In the genomic region with DNA sequence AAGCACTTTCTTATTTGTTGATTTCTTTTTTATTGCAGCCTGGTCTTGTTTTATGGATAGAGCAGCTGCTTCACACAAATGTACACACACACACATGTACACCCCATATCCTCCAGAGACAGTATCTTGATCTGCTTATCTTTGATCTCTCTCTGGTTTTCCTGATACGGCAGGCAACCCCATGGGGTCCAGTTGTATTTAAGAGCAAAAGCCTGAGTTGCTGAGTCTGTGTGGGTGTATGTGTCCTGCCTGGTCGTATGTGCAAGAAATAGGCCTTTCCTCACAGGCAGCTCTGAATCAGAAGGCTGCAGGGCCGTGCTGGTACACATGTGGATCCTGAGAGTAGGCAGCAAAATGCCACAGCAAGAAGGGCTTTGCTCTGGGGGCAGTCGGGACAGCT, we compare ENCODE assay signal across 18 cellular contexts. TPM values are rescaled to one million over a fixed set of nuclear protein-coding genes. Genes with fewer than 3 reads are reported as not detected.
DNase-seq lines count a peak whose midpoint lies in the region; ATAC-seq, FAIRE-seq and TF ChIP-seq lines count a peak whose summit lies in the region.
"Had no signal": no experiment of that assay in that cellular context is flagged by ENCODE, and none has a peak within 500 bp of the region (broad histone marks: within the 10 kb centered on the region; RNA-seq: fewer than 3 reads in every experiment).

No MANE protein-coding gene starts in this region.

- FAIRE-seq in K562 (lab: Jason Lieb, UNC), result peak; percentile 62
- FAIRE-seq: kidney had no signal

- in situ Hi-C loops in K562 (cut with MboI), result no loop called here

- no peaks in the 10 kb centered on the region for H3K9me3 ChIP-seq in K562 (replicated peaks; ENCODE audit: control insufficient read depth, insufficient read depth, low read depth, low read length)
- H3K9me3 ChIP-seq in thyroid gland, result no peaks in the 10 kb centered on the region
- H3K9me3 ChIP-seq: lower lobe of right lung, psoas muscle, thoracic aorta had no signal

- peak overlapping the region; percentile 33 to 56 for H3K27ac Mint-ChIP-seq in activated naive CD4-positive, alpha-beta T cell treated with anti-CD3 and anti-CD28 coated beads, Interleukin-2, amount 50 U/mL, for 72 hours
- peak overlapping the region; percentile 8 to 73 for H3K27ac Mint-ChIP-seq in T-cell
- H3K27ac Mint-ChIP-seq in stimulated activated naive CD8-positive, alpha-beta T cell treated with anti-CD3 and anti-CD28 coated beads, Interleukin-15, amount 100 ng/mL, for 72 hours, result peak overlapping the region; percentile 79 to 89

- H3K4me1 ChIP-seq in K562 (replicated peaks in 1 of 2; ENCODE audit: control insufficient read depth in 2 of 2, insufficient read depth in 2 of 2, low read length in 2 of 2), result peaks cover 0 to 7% of the 10 kb centered on the region in 2 experiments; a peak in 2 of 5 replicates
- H3K4me1 ChIP-seq in thyroid gland, result no peaks in the 10 kb centered on the region
- H3K4me1 ChIP-seq: lower lobe of right lung, psoas muscle had no signal

- TF ChIP-seq POLR2A in K562 (conservative IDR thresholded peaks at IDR 0.05) (no peak), thyroid gland (IDR thresholded peaks at IDR 0.05) (no peak)

- BruUV-seq in K562 (replicated peaks; lab: Mats Ljungman, UMichigan), result no TSS peak

- H3K27me3 ChIP-seq in K562 (ENCODE audit: control insufficient read depth in 2 of 2, insufficient read depth in 2 of 2, low read length in 2 of 2) (no peaks in the 10 kb centered on the region), thyroid gland (no peaks in the 10 kb centered on the region)

- no peaks in the 10 kb centered on the region for H3K79me2 ChIP-seq in K562 (ENCODE audit: control insufficient read depth, insufficient read depth, low read length)

- H3K4me3 ChIP-seq in K562 (no peak overlapping the region), thyroid gland (replicated peaks in 1 of 3) (no peak overlapping the region)
- H3K4me3 ChIP-seq: lower lobe of right lung, psoas muscle, thoracic aorta had no signal

- no peak overlapping the region for H3K4me3 Mint-ChIP-seq in T-cell
- H3K4me3 Mint-ChIP-seq in stimulated activated naive CD8-positive, alpha-beta T cell treated with anti-CD3 and anti-CD28 coated beads, Interleukin-15, amount 100 ng/mL, for 72 hours, result peak overlapping the region in 1 of 2 donors; percentile 49

- no peak overlapping the region for H3K9ac ChIP-seq in K562 (ENCODE audit: insufficient read depth in 1 of 2, low read depth in 2 of 2, low read length in 2 of 2)

- H3K36me3 Mint-ChIP-seq in activated naive CD4-positive, alpha-beta T cell treated with anti-CD3 and anti-CD28 coated beads, Interleukin-2, amount 50 U/mL, for 72 hours, result peaks cover 17 to 79% of the 10 kb centered on the region in 2 donors
- H3K36me3 Mint-ChIP-seq in T-cell, result peaks cover 66% of the 10 kb centered on the region

- POLR2A ChIA-PET in T-cell (lab: Charles Lee) (no interaction called here), K562 (lab: Yijun Ruan, JAX) (interaction anchor here (0.7 kb wide), 1 partner anchor 11 kb away, joined by 3 read pairs; no protein-coding TSS in a partner anchor)

- no peak for TF ChIP-seq RAD21 in K562 (CRISPR knock-in tag; conservative IDR thresholded peaks at IDR 0.05 in 1 of 2, IDR thresholded peaks at IDR 0.05 in 1 of 2)

- H3K9me3 Mint-ChIP-seq in activated naive CD4-positive, alpha-beta T cell treated with anti-CD3 and anti-CD28 coated beads, Interleukin-2, amount 50 U/mL, for 72 hours, result no peaks in the 10 kb centered on the region
- H3K9me3 Mint-ChIP-seq in T-cell, result peaks cover 0 to 7% (median 0%) of the 10 kb centered on the region in 3 donors
- no peaks in the 10 kb centered on the region for H3K9me3 Mint-ChIP-seq in stimulated activated naive CD8-positive, alpha-beta T cell treated with anti-CD3 and anti-CD28 coated beads, Interleukin-15, amount 100 ng/mL, for 72 hours

- H3K36me3 ChIP-seq in K562 (ENCODE audit: control insufficient read depth, insufficient read depth, low read length), result peaks cover 86% of the 10 kb centered on the region; the same call in 2 of the 3 replicates
- peaks cover 69 to 78% of the 10 kb centered on the region in 2 donors for H3K36me3 ChIP-seq in thyroid gland

- WGBS in K562 (ENCODE audit: insufficient coverage, low coverage, missing lambda C conversion rate), result 59% methylated on average over 3 of the region's 4 CpGs
- WGBS in thyroid gland, 2 donors, result 89 to 95% methylated on average over 4 of the region's 4 CpGs

- ATAC-seq in activated naive CD4-positive, alpha-beta T cell treated with anti-CD3 and anti-CD28 coated beads, Interleukin-2, amount 50 U/mL, for 72 hours, result no peak
- ATAC-seq in T-cell (replicated peaks in 1 of 4) (no peak), K562 (no peak), GM19351 (IDR thresholded peaks at IDR 0.05; ENCODE audit: unreplicated experiment) (no peak)
- no peak for ATAC-seq in stimulated activated naive CD8-positive, alpha-beta T cell treated with anti-CD3 and anti-CD28 coated beads, Interleukin-15, amount 100 ng/mL, for 72 hours
- ATAC-seq: lower lobe of right lung, psoas muscle had no signal

- no peak overlapping the region for H3K4me2 ChIP-seq in K562 (ENCODE audit: insufficient read depth, low read length)

- intact Hi-C loops in K562 (cut with micrococcal nuclease) (no loop called here), thyroid gland (cut with DNase I) (no loop called here)

- H4K20me1 ChIP-seq in K562 (replicated peaks; ENCODE audit: control insufficient read depth, insufficient read depth, low read length), result no peaks in the 10 kb centered on the region

- TF ChIP-seq EP300 in K562 (IDR thresholded peaks at IDR 0.05; ENCODE audit: low read length), result no peak

- H3K4me1 Mint-ChIP-seq in T-cell, result peaks cover 13 to 21% (median 14%) of the 10 kb centered on the region in 3 donors
- H3K4me1 Mint-ChIP-seq in stimulated activated naive CD8-positive, alpha-beta T cell treated with anti-CD3 and anti-CD28 coated beads, Interleukin-15, amount 100 ng/mL, for 72 hours, result peaks cover 48% of the 10 kb centered on the region

- no peak overlapping the region for H2AFZ ChIP-seq in K562 (ENCODE audit: low read depth, low read length)

- no peaks in the 10 kb centered on the region for H3K27me3 Mint-ChIP-seq in T-cell
- no peaks in the 10 kb centered on the region for H3K27me3 Mint-ChIP-seq in stimulated activated naive CD8-positive, alpha-beta T cell treated with anti-CD3 and anti-CD28 coated beads, Interleukin-15, amount 100 ng/mL, for 72 hours

- H3K9me1 ChIP-seq in K562 (ENCODE audit: control insufficient read depth, insufficient read depth, low read length), result no peaks in the 10 kb centered on the region

- CTCF ChIA-PET in T-cell (lab: Charles Lee) (interaction anchor here in 1 of 2 donors (0.8 kb wide), 1 partner anchor 34 kb away, joined by 3 read pairs; no protein-coding TSS in a partner anchor), K562 (lab: Yijun Ruan, JAX; ENCODE audit: low intra/inter-chr PET ratio) (no interaction called here)

- no peak for DNase-seq in activated naive CD4-positive, alpha-beta T cell treated with anti-CD3 and anti-CD28 coated beads, Interleukin-2, amount 50 U/mL, for 72 hours (ENCODE audit: low spot score in 2 of 2)
- DNase-seq in activated naive CD4-positive, alpha-beta T cell treated with anti-CD3 and anti-CD28 coated beads, Interleukin-2, amount 50 U/mL, for 16 hours, result no peak
- DNase-seq in T-cell (no peak), K562 (ENCODE audit: extremely low read depth in 1 of 4, low spot score in 3 of 4) (peak in 1 of 4 experiments; percentile 32), thyroid gland (no peak)
- no peak for DNase-seq in stimulated activated naive CD8-positive, alpha-beta T cell treated with anti-CD3 and anti-CD28 coated beads, Interleukin-15, amount 100 ng/mL, for 72 hours
- DNase-seq: GF-D8, lower lobe of right lung, MV-4-11, NCI-H2029 treated with DMSO at 0.1 percent for 48 hours, NCI-H226, NCI-H774, psoas muscle, SHP77, SW 1271 had no signal

- TF ChIP-seq CTCF in K562 (IDR thresholded peaks at IDR 0.05 in 2 of 3, conservative IDR thresholded peaks at IDR 0.05 in 1 of 3; ENCODE audit: insufficient read depth in 2 of 3, low read depth in 1 of 3, low read length in 3 of 3) (no peak), thyroid gland (IDR thresholded peaks at IDR 0.05) (no peak)

- H3K27ac ChIP-seq in K562 (ENCODE audit: extremely low read depth, low read depth, low read length) (no peak overlapping the region), thyroid gland (no peak overlapping the region)
- H3K27ac ChIP-seq: lower lobe of right lung, psoas muscle, thoracic aorta had no signal

TF ChIP-seq in K562, 482 proteins besides CTCF, POLR2A, EP300 and RAD21 (continues in another document):
- no peak for TF ChIP-seq RBM17 (IDR thresholded peaks at IDR 0.05; ENCODE audit: borderline replicate concordance, low read depth, low read length)
- TF ChIP-seq FOXA1 (IDR thresholded peaks at IDR 0.05; ENCODE audit: borderline replicate concordance), result no peak
- no peak for TF ChIP-seq ZNF311 (CRISPR knock-in tag; IDR thresholded peaks at IDR 0.05)
- TF ChIP-seq WHSC1 (IDR thresholded peaks at IDR 0.05; ENCODE audit: low read length), result no peak
- no peak for TF ChIP-seq MYNN (IDR thresholded peaks at IDR 0.05)
- TF ChIP-seq MYNN (CRISPR knock-in tag; IDR thresholded peaks at IDR 0.05), result no peak
- no peak for TF ChIP-seq ZNF668 (CRISPR knock-in tag; IDR thresholded peaks at IDR 0.05)

RNA-seq across cellular contexts. Expression of a gene that starts 14.6 kb away (rescaled TPM):
- total RNA-seq in activated naive CD4-positive, alpha-beta T cell treated with anti-CD3 and anti-CD28 coated beads, Interleukin-2, amount 50 U/mL, for 72 hours, result 10 to 100 TPM; 22.2 to 71.5 TPM
- 10 to 100 TPM; 17.8 to 53.3 (median 33.1) TPM for total RNA-seq in T-cell
- 22.6 and 54.0 TPM in 2 replicates for total RNA-seq in K562 (2011; cell fraction: chromatin; rRNA removed; ENCODE audit: low replicate concordance)
- 22.5 and 24.7 TPM in 2 replicates for total RNA-seq in K562 (2011; cell fraction: nucleolus; rRNA removed)
- total RNA-seq in K562 (2011; cell fraction: nucleoplasm; rRNA removed), result 26.1 and 40.6 TPM in 2 replicates
- 2.8 and 3.0 TPM in 2 replicates for total RNA-seq in K562 (2014; rRNA removed)
- 1.7 and 2.0 TPM in 2 replicates for total RNA-seq in K562 (2014; rRNA removed; fragmentation: Illumina TruSeq; extraction: Trizol)
- 3.7 and 4.8 TPM in 2 replicates for total RNA-seq in K562 (2015; rRNA removed; fragmentation: Illumina TruSeq; extraction: Trizol)
- total RNA-seq in K562 (2021), result 4.6 and 5.0 TPM in 2 replicates
- 1.5 and 7.3 TPM in 2 replicates for polyA plus RNA-seq in K562 (2011; rRNA removed)
- 3.5 and 4.4 TPM in 2 replicates for polyA plus RNA-seq in K562 (2011; cell fraction: cytosol; rRNA removed)
- 11.1 and 15.7 TPM in 2 replicates for polyA plus RNA-seq in K562 (2011; cell fraction: nucleus; rRNA removed)
- 9.1 and 14.2 TPM in 2 replicates for polyA plus RNA-seq in K562 (2012)
- polyA plus RNA-seq in K562 (2014; fragmentation: Illumina TruSeq; extraction: Trizol), result 3.8 and 5.8 TPM in 2 replicates
- under 1 TPM; 0.45 to 0.77 TPM for polyA plus RNA-seq in K562 (2014; fragmentation: Nextera tagmentation; extraction: Ambion mirVana)
- 5.6 and 6.9 TPM in 2 replicates for polyA plus RNA-seq in K562 (2014; rRNA removed)
- 3.0 and 4.4 TPM in 2 replicates for polyA minus RNA-seq in K562 (2011; rRNA and poly(A)+ RNA removed)
- polyA minus RNA-seq in K562 (2011; cell fraction: cytosol; rRNA and poly(A)+ RNA removed), result 1.9 and 2.5 TPM in 2 replicates
- 3.1 and 7.2 TPM in 2 replicates for polyA minus RNA-seq in K562 (2011; cell fraction: nucleus; rRNA and poly(A)+ RNA removed)
- 10 to 100 TPM in 3 of 4 donors, 1 to 10 TPM in 1; 8.9 to 36.4 (median 18.0) TPM for total RNA-seq in thyroid gland
